In genomic region chr12:11228268-11228879, GRCh38 we compare ENCODE assay signal across 9 cellular contexts. TPM values are rescaled to one million over a fixed set of nuclear protein-coding genes. Genes with fewer than 3 reads are reported as not detected.
DNase-seq lines count a peak whose midpoint lies in the region; ATAC-seq, FAIRE-seq and TF ChIP-seq lines count a peak whose summit lies in the region.
"Had no signal": no experiment of that assay in that cellular context is flagged by ENCODE, and none has a peak within 500 bp of the region (broad histone marks: within the 10 kb centered on the region; RNA-seq: fewer than 3 reads in every experiment).

No MANE protein-coding gene starts in this region.

- ATAC-seq in GM18498 (IDR thresholded peaks at IDR 0.05; ENCODE audit: unreplicated experiment) = peak; percentile 79
- ATAC-seq in HG02571 (IDR thresholded peaks at IDR 0.05; ENCODE audit: unreplicated experiment) = no peak

- TF ChIP-seq CTCF in C4-2B (conservative IDR thresholded peaks at IDR 0.05) = peak; percentile 87
- no peak; the same call in 1 of the 2 replicates for TF ChIP-seq CTCF in RWPE1 (conservative IDR thresholded peaks at IDR 0.05; ENCODE audit: low read depth)

- peak; percentile 9 for DNase-seq in HTR-8/SVneo (ENCODE audit: insufficient read length, low spot score)
- DNase-seq in RWPE1 (ENCODE audit: low spot score) = peak; percentile 54
- DNase-seq in dermis microvascular lymphatic vessel endothelial cell (ENCODE audit: low read depth in 2 of 2) = peak; percentile 16 to 69
- DNase-seq in myocyte (ENCODE audit: low read depth) = peak; percentile 59
- no peak for DNase-seq in ureter (ENCODE audit: low spot score)

- POLR2A ChIA-PET in RWPE1 (lab: Yijun Ruan, JAX; ENCODE audit: low non-redundant PET) = no interaction called here

- CTCF ChIA-PET in RWPE1 (lab: Yijun Ruan, JAX) = interaction anchor here (0.7 to 2.2 kb wide), 5 partner anchors 12 to 453 kb away, joined by 3 to 17 read pairs (median 4); no protein-coding TSS in a partner anchor

- H3K27ac ChIP-seq in C4-2B = no peak overlapping the region
- H3K27ac ChIP-seq in RWPE1 = no peak overlapping the region

- peak; percentile 54 for FAIRE-seq in HTR-8/SVneo (lab: Jason Lieb, UNC)

RNA-seq across cellular contexts. Expression of gene PRB3, which starts 41.1 kb away (rescaled TPM):
- total RNA-seq in dermis microvascular lymphatic vessel endothelial cell (not detected in 2 replicates), myocyte (not detected in 2 replicates), ureter (not detected)
- 0.20 TPM for polyA plus RNA-seq in myocyte (2012)
- total RNA-seq: natural killer cell treated with Interleukin-12 subunit alpha and Interleukin-12 subunit beta and Interleukin-15 and Interleukin-18, amount 100 ng/mL, for 72 hours had no signal

RNA-seq across cellular contexts. Expression of gene TAS2R42, which starts 41.6 kb away (rescaled TPM):
- total RNA-seq in dermis microvascular lymphatic vessel endothelial cell (not detected in 2 replicates), myocyte (not detected in 2 replicates), ureter (not detected)
- polyA plus RNA-seq in myocyte (2012) = not detected
- total RNA-seq: natural killer cell treated with Interleukin-12 subunit alpha and Interleukin-12 subunit beta and Interleukin-15 and Interleukin-18, amount 100 ng/mL, for 72 hours had no signal

RNA-seq across cellular contexts. Expression of gene SMIM10L1, which starts 57.4 kb away (rescaled TPM):
- total RNA-seq in dermis microvascular lymphatic vessel endothelial cell = 3.2 and 4.2 TPM in 2 replicates
- total RNA-seq in myocyte = 9.1 and 10.4 TPM in 2 replicates
- polyA plus RNA-seq in myocyte (2012) = 7.7 TPM
- 7.7 TPM for total RNA-seq in ureter
